20 cellular contexts compared by ENCODE assay signal in the genomic region with DNA sequence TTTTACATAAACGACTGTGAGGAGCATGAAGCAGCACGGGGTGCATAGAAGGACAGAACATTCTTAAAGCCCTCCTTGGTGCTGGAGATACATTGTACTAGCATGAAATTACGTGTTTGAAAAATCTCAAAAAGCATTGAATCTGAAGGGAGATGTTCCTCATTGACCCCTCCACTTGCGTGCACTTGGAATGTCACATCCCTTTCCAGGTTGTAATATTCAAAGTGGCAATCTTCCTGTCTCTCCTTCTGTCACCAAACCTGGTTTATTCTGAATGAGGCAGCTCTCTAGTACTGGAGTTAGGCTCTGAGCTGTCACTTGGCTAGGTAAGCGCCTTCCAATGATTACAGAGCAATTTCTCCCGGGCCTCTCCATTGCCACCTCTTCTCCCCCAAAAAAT. TPM values are rescaled to one million over a fixed set of nuclear protein-coding genes. Genes with fewer than 3 reads are reported as not detected.
DNase-seq lines count a peak whose midpoint lies in the region; ATAC-seq and TF ChIP-seq lines count a peak whose summit lies in the region.
"Had no signal": no experiment of that assay in that cellular context is flagged by ENCODE, and none has a peak within 500 bp of the region (broad histone marks: within the 10 kb centered on the region; RNA-seq: fewer than 3 reads in every experiment).

No MANE protein-coding gene starts in this region.

- CTCF ChIA-PET in activated CD8-positive, alpha-beta T cell treated with anti-CD3 and anti-CD28 coated beads, Interleukin-2, amount 10 ng/mL, durations not matched to agents 7 days and 5 days (lab: Charles Lee): no interaction called here

- no peaks in the 10 kb centered on the region for H3K79me2 ChIP-seq in hepatocyte
- H3K79me2 ChIP-seq: parathyroid adenoma had no signal

- TF ChIP-seq CTCF in VCaP (conservative IDR thresholded peaks at IDR 0.05): no peak
- TF ChIP-seq CTCF in hepatocyte (IDR thresholded peaks at IDR 0.05; ENCODE audit: poor library complexity): no peak

- H2AFZ ChIP-seq in hepatocyte: no peak overlapping the region
- H2AFZ ChIP-seq: parathyroid adenoma had no signal

- no peaks in the 10 kb centered on the region for H3K9me2 ChIP-seq in hepatocyte (replicated peaks; ENCODE audit: insufficient read depth)

- H3K27ac Mint-ChIP-seq in activated CD8-positive, alpha-beta T cell treated with anti-CD3 and anti-CD28 coated beads, Interleukin-2, amount 10 ng/mL, durations not matched to agents 7 days and 5 days: no peak overlapping the region
- H3K27ac Mint-ChIP-seq: activated T-helper 17 cell treated with anti-CD3 and anti-CD28 coated beads, Interleukin-2, amount 50 U/mL, for 72 hours; T-helper 1 cell treated with Interleukin-12 subunit alpha and Interleukin-12 subunit beta and Interleukin-4 antibody, amounts not matched to agents 30 μg/mL and 1 μg/mL, for 36 hours had no signal

- H3K27ac ChIP-seq in VCaP (peak overlapping the region; percentile 54; the same call in 1 of the 2 replicates), hepatocyte (no peak overlapping the region)
- H3K27ac ChIP-seq: adrenal gland, parathyroid adenoma, testis had no signal

- DNase-seq in G401 (ENCODE audit: low spot score): peak; percentile 28
- DNase-seq in NCI-H146 treated with DMSO at 0.1 percent for 48 hours (lab: John Stamatoyannopoulos, UW; ENCODE audit: unreplicated experiment): peak; percentile 4
- DNase-seq in hepatocyte (ENCODE audit: low spot score): no peak
- DNase-seq in NCI-H524 treated with DMSO at 0.1 percent for 48 hours (lab: John Stamatoyannopoulos, UW): no peak
- no peak for DNase-seq in AG08395 (ENCODE audit: low spot score)
- DNase-seq in T-helper 2 cell: no peak
- DNase-seq in activated CD8-positive, alpha-beta T cell treated with anti-CD3 and anti-CD28 coated beads, Interleukin-2, amount 10 ng/mL, durations not matched to agents 7 days and 5 days: no peak
- DNase-seq: activated CD4-positive, CD25-positive, alpha-beta regulatory T cell; adrenal gland; GF-D8; left ventricle myocardium superior; MG63; NCI-H2227 treated with DMSO at 0.1 percent for 48 hours; SIG-M5; testis had no signal

- 55% methylated on average over 6 of the region's 6 CpGs for WGBS in hepatocyte (ENCODE audit: low lambda C conversion rate, missing lambda C conversion rate)

- H3K27me3 ChIP-seq in hepatocyte: peaks cover 41% of the 10 kb centered on the region
- H3K27me3 ChIP-seq: testis had no signal

- POLR2A ChIA-PET in activated CD8-positive, alpha-beta T cell treated with anti-CD3 and anti-CD28 coated beads, Interleukin-2, amount 10 ng/mL, durations not matched to agents 7 days and 5 days (lab: Charles Lee): no interaction called here

- H3K36me3 Mint-ChIP-seq in activated CD8-positive, alpha-beta T cell treated with anti-CD3 and anti-CD28 coated beads, Interleukin-2, amount 10 ng/mL, durations not matched to agents 7 days and 5 days (ENCODE audit: low read depth): no peaks in the 10 kb centered on the region

- peak overlapping the region; percentile 74 for H3K4me2 ChIP-seq in hepatocyte

- in situ Hi-C loops in G401 (cut with HindIII; ENCODE audit: low sequenced_read_pairs): no loop called here

- ATAC-seq in activated CD8-positive, alpha-beta T cell treated with anti-CD3 and anti-CD28 coated beads, Interleukin-2, amount 10 ng/mL, durations not matched to agents 7 days and 5 days: no peak
- ATAC-seq: activated T-helper 17 cell treated with anti-CD3 and anti-CD28 coated beads, Interleukin-2, amount 50 U/mL, for 72 hours; HepG2; left ventricle myocardium superior had no signal

- no peaks in the 10 kb centered on the region for H3K36me3 ChIP-seq in hepatocyte (replicated peaks; ENCODE audit: insufficient read depth, low read depth)
- H3K36me3 ChIP-seq: adrenal gland, MG63 had no signal

- H3K4me3 Mint-ChIP-seq in activated CD8-positive, alpha-beta T cell treated with anti-CD3 and anti-CD28 coated beads, Interleukin-2, amount 10 ng/mL, durations not matched to agents 7 days and 5 days: no peak overlapping the region
- H3K4me3 Mint-ChIP-seq: activated T-helper 17 cell treated with anti-CD3 and anti-CD28 coated beads, Interleukin-2, amount 50 U/mL, for 72 hours; T-helper 1 cell treated with Interleukin-12 subunit alpha and Interleukin-12 subunit beta and Interleukin-4 antibody, amounts not matched to agents 30 μg/mL and 1 μg/mL, for 36 hours had no signal

- peaks cover 37% of the 10 kb centered on the region for H3K27me3 Mint-ChIP-seq in activated CD8-positive, alpha-beta T cell treated with anti-CD3 and anti-CD28 coated beads, Interleukin-2, amount 10 ng/mL, durations not matched to agents 7 days and 5 days (ENCODE audit: low read depth)

- H3K4me3 ChIP-seq in hepatocyte: no peak overlapping the region
- H3K4me3 ChIP-seq: adrenal gland had no signal

- no peaks in the 10 kb centered on the region for H4K20me1 ChIP-seq in hepatocyte (ENCODE audit: insufficient read depth, poor library complexity, severe bottlenecking)

- H3K4me1 Mint-ChIP-seq in activated CD8-positive, alpha-beta T cell treated with anti-CD3 and anti-CD28 coated beads, Interleukin-2, amount 10 ng/mL, durations not matched to agents 7 days and 5 days (ENCODE audit: low read depth): no peaks in the 10 kb centered on the region
- H3K4me1 Mint-ChIP-seq: activated T-helper 17 cell treated with anti-CD3 and anti-CD28 coated beads, Interleukin-2, amount 50 U/mL, for 72 hours had no signal

- no peaks in the 10 kb centered on the region for H3K9me3 Mint-ChIP-seq in activated CD8-positive, alpha-beta T cell treated with anti-CD3 and anti-CD28 coated beads, Interleukin-2, amount 10 ng/mL, durations not matched to agents 7 days and 5 days (ENCODE audit: insufficient read depth)
- H3K9me3 Mint-ChIP-seq: activated T-helper 17 cell treated with anti-CD3 and anti-CD28 coated beads, Interleukin-2, amount 50 U/mL, for 72 hours; T-helper 1 cell treated with Interleukin-12 subunit alpha and Interleukin-12 subunit beta and Interleukin-4 antibody, amounts not matched to agents 30 μg/mL and 1 μg/mL, for 36 hours had no signal

- peaks cover 3% of the 10 kb centered on the region for H3K4me1 ChIP-seq in hepatocyte (ENCODE audit: insufficient read depth)
- H3K4me1 ChIP-seq: adrenal gland, parathyroid adenoma, testis had no signal

- H3K9me3 ChIP-seq in hepatocyte (ENCODE audit: low read depth): no peaks in the 10 kb centered on the region
- H3K9me3 ChIP-seq: adrenal gland, MG63, testis had no signal

RNA-seq across cellular contexts. Expression of a gene that starts 0.9 kb away (rescaled TPM):
- not detected in 2 replicates for total RNA-seq in G401 (2014; rRNA removed; shearing (Covaris generic))
- total RNA-seq in hepatocyte: 0.33 TPM in 1 of 2 replicates, not detected in the other
- 0.33 TPM in 1 of 2 replicates, not detected in the other for polyA plus RNA-seq in hepatocyte
- not detected for total RNA-seq in activated CD8-positive, alpha-beta T cell treated with anti-CD3 and anti-CD28 coated beads, Interleukin-2, amount 10 ng/mL, durations not matched to agents 7 days and 5 days
- total RNA-seq: activated T-helper 17 cell treated with anti-CD3 and anti-CD28 coated beads, Interleukin-2, amount 50 U/mL, for 72 hours; HepG2; left ventricle myocardium superior had no signal
- polyA plus RNA-seq: HepG2 had no signal

Comparison
In these comparisons a context has a peak if more than half of its experiments do, and no peak if none do; other contexts are left out.
1. DNase-seq: peak in G401 (single experiment) and NCI-H146 treated with DMSO at 0.1 percent for 48 hours (single experiment); none in hepatocyte (single experiment), NCI-H524 treated with DMSO at 0.1 percent for 48 hours (single experiment), AG08395 (single experiment), T-helper 2 cell (0 of 5) and activated CD8-positive, alpha-beta T cell treated with anti-CD3 and anti-CD28 coated beads, Interleukin-2, amount 10 ng/mL, durations not matched to agents 7 days and 5 days (single experiment).